In genomic region chr5:108451269-108451668, GRCh38 we compare ENCODE assay signal across 24 cellular contexts.
DNase-seq lines count a peak whose midpoint lies in the region; ATAC-seq, FAIRE-seq and TF ChIP-seq lines count a peak whose summit lies in the region.
"Had no signal": no experiment of that assay in that cellular context is flagged by ENCODE, and none has a peak within 500 bp of the region (broad histone marks: within the 10 kb centered on the region; RNA-seq: fewer than 3 reads in every experiment).

No MANE protein-coding gene starts in this region.

- no peak overlapping the region for H3K4me3 Mint-ChIP-seq in progenitor cell of endocrine pancreas (ENCODE audit: low read depth)
- H3K4me3 Mint-ChIP-seq: dendritic cell treated with granulocyte-macrophage colony-stimulating factor and Interleukin-4, amounts not matched to agents 40 ng/mL and 50 ng/mL, for 4 days; memory B cell; naive B cell had no signal

- H3K4me2 ChIP-seq in SK-N-SH = no peak overlapping the region
- no peak overlapping the region for H3K4me2 ChIP-seq in MM.1S (ENCODE audit: low read depth, low read length)
- no peak overlapping the region for H3K4me2 ChIP-seq in GM12878 (ENCODE audit: control insufficient read depth, insufficient read depth)

- POLR2A ChIA-PET in SK-N-SH (lab: Yijun Ruan, JAX) = no interaction called here
- POLR2A ChIA-PET in GM12878 (lab: Charles Lee) = no interaction called here

- H3K36me3 Mint-ChIP-seq in progenitor cell of endocrine pancreas (ENCODE audit: insufficient read depth) = peaks cover 5% of the 10 kb centered on the region
- H3K36me3 Mint-ChIP-seq: memory B cell had no signal

- in situ Hi-C loops in GM12878 (cut with MboI) = no loop called here

- BruUV-seq in GM12878 (replicated peaks; lab: Mats Ljungman, UMichigan) = no TSS peak

- H3K79me2 ChIP-seq in SK-N-SH (ENCODE audit: insufficient read depth) (no peaks in the 10 kb centered on the region), MM.1S (ENCODE audit: low read length) (no peaks in the 10 kb centered on the region), GM12878 (ENCODE audit: control insufficient read depth, insufficient read depth, low read length) (no peaks in the 10 kb centered on the region)

- H3K9ac ChIP-seq in SK-N-SH = no peak overlapping the region
- no peak overlapping the region for H3K9ac ChIP-seq in MM.1S (ENCODE audit: low read length)
- H3K9ac ChIP-seq in GM12878 (ENCODE audit: control insufficient read depth, insufficient read depth, low read length) = no peak overlapping the region

- H3K27ac ChIP-seq in SK-N-SH (ENCODE audit: low read depth in 2 of 2, low read length in 1 of 2) (no peak overlapping the region), MM.1S (ENCODE audit: low read length) (no peak overlapping the region), GM12878 (ENCODE audit: control insufficient read depth, insufficient read depth) (no peak overlapping the region)
- H3K27ac ChIP-seq: HL-60 had no signal

- DNase-seq in SK-N-SH (no peak), MM.1S (peak; percentile 21), GM12878 (ENCODE audit: low read depth, low spot score) (no peak), progenitor cell of endocrine pancreas (ENCODE audit: low spot score, unreplicated experiment) (no peak), cardiac septum (ENCODE audit: low spot score) (no peak)
- DNase-seq in stimulated activated CD8-positive, alpha-beta memory T cell treated with anti-CD3 and anti-CD28 coated beads, Interleukin-4, amount 100 ng/mL, for 48 hours = no peak
- DNase-seq: activated CD4-positive, CD25-positive, alpha-beta regulatory T cell; C1 segment of cervical spinal cord; GDM1; naive B cell; NCI-H1092 treated with DMSO at 0.1 percent for 48 hours; NCI-H2081; NCI-H510A; SHP77 treated with DMSO at 0.1 percent for 48 hours had no signal

- CTCF ChIA-PET in SK-N-SH (lab: Yijun Ruan, JAX) = no interaction called here
- CTCF ChIA-PET in GM12878 (lab: Yijun Ruan, JAX) = interaction anchor here (0.8 to 1.0 kb wide), 2 partner anchors 13 to 191 kb away, joined by 3 read pairs; no protein-coding TSS in a partner anchor

- RAD21 ChIA-PET in GM12878 (lab: Charles Lee; ENCODE audit: unreplicated experiment) = no interaction called here

- H3K36me3 ChIP-seq in SK-N-SH (replicated peaks in 1 of 2; ENCODE audit: control insufficient read depth in 1 of 2, insufficient read depth in 2 of 2, low read length in 1 of 2) (no peaks in the 10 kb centered on the region), MM.1S (replicated peaks; ENCODE audit: insufficient read depth, low read length) (no peaks in the 10 kb centered on the region), GM12878 (ENCODE audit: control insufficient read depth in 2 of 2, insufficient read depth in 2 of 2, low read length in 1 of 2) (no peaks in the 10 kb centered on the region)

- no peak for TF ChIP-seq POLR2A in GM12878 (IDR thresholded peaks at IDR 0.05; ENCODE audit: low read depth, low read length)

- H3K4me1 ChIP-seq in SK-N-SH (ENCODE audit: control insufficient read depth in 1 of 2, insufficient read depth in 2 of 2, low read depth in 1 of 2, low read length in 1 of 2) (no peaks in the 10 kb centered on the region), MM.1S (ENCODE audit: low read length) (no peaks in the 10 kb centered on the region), GM12878 (ENCODE audit: control insufficient read depth, insufficient read depth, low read length) (no peaks in the 10 kb centered on the region)

- no peaks in the 10 kb centered on the region for H3K27me3 Mint-ChIP-seq in progenitor cell of endocrine pancreas
- H3K27me3 Mint-ChIP-seq: dendritic cell treated with granulocyte-macrophage colony-stimulating factor and Interleukin-4, amounts not matched to agents 40 ng/mL and 50 ng/mL, for 4 days; memory B cell had no signal

- H3K27me3 ChIP-seq in SK-N-SH (ENCODE audit: insufficient read depth) = no peaks in the 10 kb centered on the region
- no peaks in the 10 kb centered on the region for H3K27me3 ChIP-seq in MM.1S (replicated peaks; ENCODE audit: insufficient read depth, low read length)
- H3K27me3 ChIP-seq in GM12878 (replicated peaks in 1 of 2; ENCODE audit: control insufficient read depth in 2 of 2, insufficient read depth in 2 of 2, low read length in 1 of 2) = no peaks in the 10 kb centered on the region

- FAIRE-seq in GM12878 (lab: Jason Lieb, UNC) = no peak
- FAIRE-seq: A204.1, frontal cortex, GM12892, urothelium cell line had no signal

- H4K20me1 ChIP-seq in SK-N-SH (ENCODE audit: insufficient read depth) (no peaks in the 10 kb centered on the region), MM.1S (ENCODE audit: insufficient read depth, low read length) (no peaks in the 10 kb centered on the region), GM12878 (ENCODE audit: control insufficient read depth, insufficient read depth) (no peaks in the 10 kb centered on the region)

- H3F3A ChIP-seq in SK-N-SH (replicated peaks; ENCODE audit: insufficient read depth) (no peaks in the 10 kb centered on the region), MM.1S (ENCODE audit: insufficient read depth, low read length) (no peaks in the 10 kb centered on the region)

- H3K4me3 ChIP-seq in SK-N-SH (ENCODE audit: low read depth in 2 of 2, low read length in 1 of 2) (no peak overlapping the region), MM.1S (ENCODE audit: low read length) (no peak overlapping the region), GM12878 (no peak overlapping the region)

- H3K9me3 Mint-ChIP-seq in progenitor cell of endocrine pancreas (ENCODE audit: low read depth) = peaks cover 14% of the 10 kb centered on the region

- peak; percentile 16; the same call in 1 of the 2 replicates for TF ChIP-seq RAD21 in SK-N-SH (IDR thresholded peaks at IDR 0.05; ENCODE audit: low read length)
- TF ChIP-seq RAD21 in GM12878 (IDR thresholded peaks at IDR 0.05; ENCODE audit: insufficient read depth, low read depth, low read length) = peak; percentile 58

- intact Hi-C loops in GM12878 (cut with micrococcal nuclease; ENCODE audit: unreplicated experiment) (loop anchor here (10.0 kb wide), 1 partner anchor 1024 kb away; no protein-coding TSS in a partner anchor), cardiac septum (cut with DNase I) (no loop called here)

- TF ChIP-seq EP300 in SK-N-SH (IDR thresholded peaks at IDR 0.05; ENCODE audit: borderline replicate concordance in 1 of 2, low read depth in 1 of 2, low read length in 1 of 2) (no peak), GM12878 (IDR thresholded peaks at IDR 0.05; ENCODE audit: borderline replicate concordance in 1 of 2, control insufficient read depth in 1 of 2, low read depth in 2 of 2, low read length in 2 of 2) (no peak)

- H3K9me3 ChIP-seq in SK-N-SH (no peaks in the 10 kb centered on the region), MM.1S (replicated peaks; ENCODE audit: insufficient read depth, low read length) (no peaks in the 10 kb centered on the region), GM12878 (replicated peaks; ENCODE audit: control insufficient read depth, insufficient read depth, low read length) (no peaks in the 10 kb centered on the region; the same call in 2 of the 3 replicates)

- TF ChIP-seq CTCF in SK-N-SH (IDR thresholded peaks at IDR 0.05) (peak; percentile 41), MM.1S (IDR thresholded peaks at IDR 0.05; ENCODE audit: low read length) (peak; percentile 35), GM12878 (IDR thresholded peaks at IDR 0.05 in 2 of 3, conservative IDR thresholded peaks at IDR 0.05 in 1 of 3; ENCODE audit: control insufficient read depth in 2 of 3, extremely low read depth in 1 of 3, insufficient read depth in 1 of 3, low read depth in 3 of 3, low read length in 3 of 3) (peak in 1 of 3 experiments; percentile 23; a peak in 2 of 6 replicates), progenitor cell of endocrine pancreas (IDR thresholded peaks at IDR 0.05; ENCODE audit: unreplicated experiment) (peak; percentile 29)

- H2AFZ ChIP-seq in SK-N-SH (ENCODE audit: low read depth) (no peak overlapping the region), MM.1S (ENCODE audit: low read length) (no peak overlapping the region), GM12878 (ENCODE audit: control insufficient read depth, low read depth, low read length) (no peak overlapping the region)

- SMC1A ChIA-PET in GM12878 (lab: Charles Lee; ENCODE audit: uncharacterized antibody, unreplicated experiment) = no interaction called here

- no peak overlapping the region for H3K27ac Mint-ChIP-seq in progenitor cell of endocrine pancreas
- H3K27ac Mint-ChIP-seq: activated naive CD4-positive, alpha-beta T cell treated with anti-CD3 and anti-CD28 coated beads, Interleukin-2, amount 50 U/mL, for 72 hours; dendritic cell treated with granulocyte-macrophage colony-stimulating factor and Interleukin-4, amounts not matched to agents 40 ng/mL and 50 ng/mL, for 4 days; memory B cell; naive B cell had no signal

- H3K9me2 ChIP-seq in SK-N-SH (no peaks in the 10 kb centered on the region), MM.1S (replicated peaks; ENCODE audit: insufficient read depth, low read length) (no peaks in the 10 kb centered on the region)

- ATAC-seq in SK-N-SH treated with all-trans-retinoic acid at 6 μM for 48 hours = no peak
- no peak for ATAC-seq in GM12878
- no peak for ATAC-seq in GM18511 (IDR thresholded peaks at IDR 0.05; ENCODE audit: unreplicated experiment)
- ATAC-seq: activated naive CD4-positive, alpha-beta T cell treated with anti-CD3 and anti-CD28 coated beads, Interleukin-2, amount 50 U/mL, for 72 hours had no signal

- no peaks in the 10 kb centered on the region for H3K4me1 Mint-ChIP-seq in progenitor cell of endocrine pancreas (ENCODE audit: low read depth)
- H3K4me1 Mint-ChIP-seq: memory B cell, naive B cell had no signal

TF ChIP-seq in SK-N-SH, 30 proteins besides CTCF, POLR2A, EP300 and RAD21 (continues in another document):
- TF ChIP-seq MXI1 (IDR thresholded peaks at IDR 0.05; ENCODE audit: low read depth, low read length) (no peak), RFX5 (IDR thresholded peaks at IDR 0.05; ENCODE audit: low read length) (no peak), ELF1 (IDR thresholded peaks at IDR 0.05) (no peak)

TF ChIP-seq in SK-N-SH treated with all-trans-retinoic acid at 6 μM for 48 hours, 23 proteins besides CTCF, POLR2A, EP300 and RAD21 (continues in another document):
- TF ChIP-seq PPARA (CRISPR knock-in tag; IDR thresholded peaks at IDR 0.05; ENCODE audit: borderline replicate concordance) (no peak), ARNTL (CRISPR knock-in tag; IDR thresholded peaks at IDR 0.05; ENCODE audit: borderline replicate concordance, low read depth) (no peak), BACH2 (CRISPR knock-in tag; IDR thresholded peaks at IDR 0.05; ENCODE audit: borderline replicate concordance) (no peak), ZNF8 (CRISPR knock-in tag; IDR thresholded peaks at IDR 0.05) (no peak)

TF ChIP-seq in GM12878, 131 proteins besides CTCF, POLR2A, EP300 and RAD21:
- peak; percentile 3; the same call in 1 of the 2 replicates for TF ChIP-seq SMC3 (IDR thresholded peaks at IDR 0.05; ENCODE audit: borderline replicate concordance, low read length)
- no peak for TF ChIP-seq TARDBP (IDR thresholded peaks at IDR 0.05; ENCODE audit: borderline replicate concordance)

Comparison
In these comparisons a context has a peak if more than half of its experiments do, and no peak if none do; other contexts are left out.
1. Of the 26 proteins assayed by ChIP-seq in both GM12878 and SK-N-SH: peak only in GM12878: SMC3; only in SK-N-SH: none; in both: RAD21; in neither: 23; mixed calls (peak in some experiments, not most) for 1.